In genomic region chr7:5143935-5144903, GRCh38 we compare ENCODE assay signal across 9 cellular contexts. TPM values are rescaled to one million over a fixed set of nuclear protein-coding genes. Genes with fewer than 3 reads are reported as not detected.
DNase-seq lines count a peak whose midpoint lies in the region; ATAC-seq and TF ChIP-seq lines count a peak whose summit lies in the region.
"Had no signal": no experiment of that assay in that cellular context is flagged by ENCODE, and none has a peak within 500 bp of the region (broad histone marks: within the 10 kb centered on the region; RNA-seq: fewer than 3 reads in every experiment).

No MANE protein-coding gene starts in this region.

- H3K9me3 ChIP-seq in AG04450 (ENCODE audit: control insufficient read depth, insufficient read depth, low read length) = no peaks in the 10 kb centered on the region; the same call in 1 of the 2 replicates

- POLR2A ChIA-PET in AG04450 (lab: Yijun Ruan, JAX) = no interaction called here

- DNase-seq in AG04450 (ENCODE audit: low read depth, low spot score) (no peak), fibroblast of pulmonary artery (ENCODE audit: low read depth) (peak; percentile 27), midbrain (lab: John Stamatoyannopoulos, UW) (no peak), OCI-M1 (lab: John Stamatoyannopoulos, UW) (no peak)
- DNase-seq in activated CD8-positive, alpha-beta memory T cell treated with anti-CD3 and anti-CD28 coated beads for 4 hours (ENCODE audit: low read depth in 2 of 2) = peak; percentile 44 to 61
- DNase-seq in stimulated activated CD8-positive, alpha-beta memory T cell treated with anti-CD3 and anti-CD28 coated beads, Interleukin-15, amount 100 ng/mL, for 24 hours (ENCODE audit: low read depth) = peak; percentile 7
- DNase-seq: DND-41 had no signal

- no peak for TF ChIP-seq CTCF in AG04450 (IDR thresholded peaks at IDR 0.05; ENCODE audit: low read depth, low read length)
- no peak for TF ChIP-seq CTCF in fibroblast of pulmonary artery (IDR thresholded peaks at IDR 0.05; ENCODE audit: low read length, missing control alignments)

- H3K27ac ChIP-seq in AG04450 (ENCODE audit: low read depth, low read length) = no peak overlapping the region

- H3K4me3 ChIP-seq in AG04450 (ENCODE audit: low read depth, low read length) (0 out of 2 replicates have a peak overlapping the region, but pooled peaks have one; percentile 7), fibroblast of pulmonary artery (replicated peaks; ENCODE audit: low read depth, low read length) (no peak overlapping the region)

- CTCF ChIA-PET in AG04450 (lab: Charles Lee) = no interaction called here

- peaks cover 4% of the 10 kb centered on the region for H3K27me3 ChIP-seq in AG04450 (ENCODE audit: control insufficient read depth, insufficient read depth, low read length)

- ATAC-seq in HG02642 (IDR thresholded peaks at IDR 0.05; ENCODE audit: poor library complexity, unreplicated experiment) (peak; percentile 61), HG03108 (IDR thresholded peaks at IDR 0.05; ENCODE audit: unreplicated experiment) (no peak)

RNA-seq across cellular contexts. Expression of gene WIPI2, which starts 45.8 kb away (rescaled TPM):
- polyA plus RNA-seq in AG04450 (2011; rRNA removed) = 74.5 and 75.2 TPM in 2 replicates
- polyA minus RNA-seq in AG04450 (2011; rRNA and poly(A)+ RNA removed) = 100 and 105 TPM in 2 replicates

Comparison
In these comparisons a context has a peak if more than half of its experiments do, and no peak if none do; other contexts are left out.
1. DNase-seq: peak in activated CD8-positive, alpha-beta memory T cell treated with anti-CD3 and anti-CD28 coated beads for 4 hours (2 of 2), fibroblast of pulmonary artery (single experiment) and stimulated activated CD8-positive, alpha-beta memory T cell treated with anti-CD3 and anti-CD28 coated beads, Interleukin-15, amount 100 ng/mL, for 24 hours (single experiment); none in AG04450 (single experiment), midbrain (single experiment) and OCI-M1 (single experiment).